Comparison of ENCODE assay signal across 25 cellular contexts in genomic region chr10:74094231-74094630, GRCh38. TPM values are rescaled to one million over a fixed set of nuclear protein-coding genes. Genes with fewer than 3 reads are reported as not detected.
DNase-seq lines count a peak whose midpoint lies in the region; ATAC-seq, FAIRE-seq and TF ChIP-seq lines count a peak whose summit lies in the region.
"Had no signal": no experiment of that assay in that cellular context is flagged by ENCODE, and none has a peak within 500 bp of the region (broad histone marks: within the 10 kb centered on the region; RNA-seq: fewer than 3 reads in every experiment).

No MANE protein-coding gene starts in this region.

- no peak overlapping the region for H3K14ac ChIP-seq in mesenchymal stem cell (ENCODE audit: low read length in 2 of 2)

- H3K4me1 ChIP-seq in mammary epithelial cell (ENCODE audit: insufficient read depth, low read length), result peaks cover 4% of the 10 kb centered on the region
- peaks cover 3% of the 10 kb centered on the region for H3K4me1 ChIP-seq in mesenchymal stem cell (ENCODE audit: control insufficient read depth, insufficient read depth, low read depth, low read length)
- peaks cover 0 to 5% (median 0%) of the 10 kb centered on the region in 9 donors for H3K4me1 ChIP-seq in heart right ventricle

- H3K27me3 Mint-ChIP-seq in MCF 10A (ENCODE audit: insufficient read depth, unreplicated experiment), result no peaks in the 10 kb centered on the region
- H3K27me3 Mint-ChIP-seq in activated T-helper 17 cell treated with anti-CD3 and anti-CD28 coated beads, Interleukin-2, amount 50 U/mL, for 72 hours, result no peaks in the 10 kb centered on the region
- H3K27me3 Mint-ChIP-seq in stimulated activated naive B cell treated with anti-CD40 and anti-IgM and Interleukin-4, amounts not matched to agents 10 μg/mL and 1 μg/mL and 100 μg/mL, for 72 hours, result no peaks in the 10 kb centered on the region

- in situ Hi-C loops in mammary epithelial cell (cut with MboI; ENCODE audit: low sequenced_read_pairs in 2 of 2), result loop anchor here in 1 of 2 donors (25.0 kb wide), 1 partner anchor 207 kb away; no protein-coding TSS in a partner anchor

- dilution Hi-C loops in mammary epithelial cell (cut with HindIII; ENCODE audit: low sequenced_read_pairs), result no loop called here

- no peak overlapping the region for H4K91ac ChIP-seq in mesenchymal stem cell (ENCODE audit: low read length)

- H2BK15ac ChIP-seq in mesenchymal stem cell (ENCODE audit: low read depth, poor library complexity, severe bottlenecking), result no peak overlapping the region

- H3K4me2 ChIP-seq in mammary epithelial cell (ENCODE audit: insufficient read depth, low read depth, low read length), result no peak overlapping the region
- no peak overlapping the region for H3K4me2 ChIP-seq in mesenchymal stem cell (ENCODE audit: low read length, poor library complexity, severe bottlenecking)
- H3K4me2 ChIP-seq: BLaER1 treated with 17β-estradiol and CSF1 and Interleukin-3, amounts not matched to agents 10 nM and 100 nM; SK-N-SH had no signal

- H3K27ac ChIP-seq in mammary epithelial cell (ENCODE audit: insufficient read depth, low read depth, low read length), result no peak overlapping the region
- H3K27ac ChIP-seq in mesenchymal stem cell (ENCODE audit: low read length, poor library complexity, severe bottlenecking), result no peak overlapping the region
- no peak overlapping the region for H3K27ac ChIP-seq in heart right ventricle
- H3K27ac ChIP-seq: BLaER1 treated with 17β-estradiol and CSF1 and Interleukin-3, amounts not matched to agents 10 nM and 100 nM had no signal

- H3K36me3 Mint-ChIP-seq in MCF 10A (ENCODE audit: insufficient read depth, unreplicated experiment), result peaks cover 97% of the 10 kb centered on the region
- H3K36me3 Mint-ChIP-seq in activated T-helper 17 cell treated with anti-CD3 and anti-CD28 coated beads, Interleukin-2, amount 50 U/mL, for 72 hours (ENCODE audit: low read depth), result peaks cover 90% of the 10 kb centered on the region
- peaks cover 59 to 81% of the 10 kb centered on the region in 2 donors for H3K36me3 Mint-ChIP-seq in stimulated activated naive B cell treated with anti-CD40 and anti-IgM and Interleukin-4, amounts not matched to agents 10 μg/mL and 1 μg/mL and 100 μg/mL, for 72 hours

- H3K79me2 ChIP-seq in mammary epithelial cell (ENCODE audit: insufficient read depth, low read length), result peaks cover 3% of the 10 kb centered on the region

- POLR2A ChIA-PET in MCF 10A (lab: Yijun Ruan, JAX), result interaction anchor here (0.5 kb wide), 1 partner anchor 308 kb away, joined by 3 read pairs; no protein-coding TSS in a partner anchor

- no TSS peak for BruUV-seq in MCF 10A (replicated peaks; lab: Mats Ljungman, UMichigan)
- no TSS peak for BruUV-seq in mammary epithelial cell (replicated peaks; lab: Mats Ljungman, UMichigan)

- no peak overlapping the region for H2BK5ac ChIP-seq in mesenchymal stem cell (ENCODE audit: low read depth, low read length, poor library complexity, severe bottlenecking)

- no peaks in the 10 kb centered on the region for H3K27me3 ChIP-seq in mammary epithelial cell (ENCODE audit: insufficient read depth, low read length)
- no peaks in the 10 kb centered on the region for H3K27me3 ChIP-seq in mesenchymal stem cell (ENCODE audit: control insufficient read depth in 1 of 2, insufficient read depth in 1 of 2, low read length in 2 of 2)
- H3K27me3 ChIP-seq in heart right ventricle, result no peaks in the 10 kb centered on the region
- H3K27me3 ChIP-seq: BLaER1 treated with 17β-estradiol and CSF1 and Interleukin-3, amounts not matched to agents 10 nM and 100 nM; MG63 had no signal

- H2BK12ac ChIP-seq in mesenchymal stem cell (ENCODE audit: low read length in 2 of 2), result no peak overlapping the region

- FAIRE-seq in urothelium cell line (lab: Jason Lieb, UNC), result no peak
- FAIRE-seq: GM12878 had no signal

- H3K27ac Mint-ChIP-seq in MCF 10A (ENCODE audit: low read depth, unreplicated experiment), result peak overlapping the region; percentile 11
- H3K27ac Mint-ChIP-seq in activated T-helper 17 cell treated with anti-CD3 and anti-CD28 coated beads, Interleukin-2, amount 50 U/mL, for 72 hours, result peak overlapping the region; percentile 58
- H3K27ac Mint-ChIP-seq in stimulated activated naive B cell treated with anti-CD40 and anti-IgM and Interleukin-4, amounts not matched to agents 10 μg/mL and 1 μg/mL and 100 μg/mL, for 72 hours, result peak overlapping the region; percentile 85
- H3K27ac Mint-ChIP-seq: CD8-positive, alpha-beta T cell had no signal

- H2AK5ac ChIP-seq in mesenchymal stem cell (ENCODE audit: low read length, severe bottlenecking), result no peak overlapping the region

- no peaks in the 10 kb centered on the region for H4K20me1 ChIP-seq in mammary epithelial cell (ENCODE audit: insufficient read depth, low read length)

- H3K36me3 ChIP-seq in mammary epithelial cell (ENCODE audit: insufficient read depth, low read length) (peaks cover 47% of the 10 kb centered on the region), mesenchymal stem cell (ENCODE audit: control insufficient read depth in 1 of 2, insufficient read depth in 2 of 2, low read depth in 1 of 2, low read length in 2 of 2) (peaks cover 38 to 95% of the 10 kb centered on the region in 2 experiments), heart right ventricle (peaks cover 0 to 100% (median 83%) of the 10 kb centered on the region in 9 donors)

- no peaks in the 10 kb centered on the region for H3K9me3 Mint-ChIP-seq in MCF 10A (ENCODE audit: unreplicated experiment)
- no peaks in the 10 kb centered on the region for H3K9me3 Mint-ChIP-seq in activated T-helper 17 cell treated with anti-CD3 and anti-CD28 coated beads, Interleukin-2, amount 50 U/mL, for 72 hours
- peaks cover 0 to 2% of the 10 kb centered on the region in 2 donors for H3K9me3 Mint-ChIP-seq in stimulated activated naive B cell treated with anti-CD40 and anti-IgM and Interleukin-4, amounts not matched to agents 10 μg/mL and 1 μg/mL and 100 μg/mL, for 72 hours
- H3K9me3 Mint-ChIP-seq: CD8-positive, alpha-beta T cell had no signal

- H3K4me3 ChIP-seq in mammary epithelial cell (replicated peaks in 1 of 3; ENCODE audit: insufficient read depth in 1 of 3, low read depth in 2 of 3, low read length in 3 of 3) (no peak overlapping the region), mesenchymal stem cell (ENCODE audit: insufficient read depth in 1 of 2, low read depth in 1 of 2, low read length in 2 of 2) (no peak overlapping the region), heart right ventricle (no peak overlapping the region)
- H3K4me3 ChIP-seq: BLaER1 treated with 17β-estradiol and CSF1 and Interleukin-3, amounts not matched to agents 10 nM and 100 nM; GM12878; MG63 had no signal

- CTCF ChIA-PET in MCF 10A (lab: Yijun Ruan, JAX) (interaction anchor here (0.6 to 2.4 kb wide), 4 partner anchors 9 to 1006 kb away, joined by 3 to 12 read pairs (median 5); no protein-coding TSS in a partner anchor), mammary epithelial cell (lab: Charles Lee; ENCODE audit: low non-redundant PET) (no interaction called here)

- H3K79me1 ChIP-seq in mesenchymal stem cell (replicated peaks; ENCODE audit: low read length, poor library complexity, severe bottlenecking), result peaks cover 19% of the 10 kb centered on the region

- H4K8ac ChIP-seq in mesenchymal stem cell (ENCODE audit: low read length), result peak overlapping the region; percentile 20

- H3K23ac ChIP-seq in mesenchymal stem cell (ENCODE audit: low read length in 2 of 2), result no peak overlapping the region

- H3K4me1 Mint-ChIP-seq in MCF 10A (ENCODE audit: insufficient read depth, unreplicated experiment), result no peaks in the 10 kb centered on the region
- peaks cover 4% of the 10 kb centered on the region for H3K4me1 Mint-ChIP-seq in activated T-helper 17 cell treated with anti-CD3 and anti-CD28 coated beads, Interleukin-2, amount 50 U/mL, for 72 hours
- H3K4me1 Mint-ChIP-seq in stimulated activated naive B cell treated with anti-CD40 and anti-IgM and Interleukin-4, amounts not matched to agents 10 μg/mL and 1 μg/mL and 100 μg/mL, for 72 hours, result peaks cover 26 to 30% of the 10 kb centered on the region in 2 donors

- H3K4me3 Mint-ChIP-seq in MCF 10A (ENCODE audit: unreplicated experiment), result no peak overlapping the region
- H3K4me3 Mint-ChIP-seq in activated T-helper 17 cell treated with anti-CD3 and anti-CD28 coated beads, Interleukin-2, amount 50 U/mL, for 72 hours, result no peak overlapping the region
- no peak overlapping the region for H3K4me3 Mint-ChIP-seq in stimulated activated naive B cell treated with anti-CD40 and anti-IgM and Interleukin-4, amounts not matched to agents 10 μg/mL and 1 μg/mL and 100 μg/mL, for 72 hours
- H3K4me3 Mint-ChIP-seq: CD8-positive, alpha-beta T cell had no signal

- intact Hi-C loops in MCF 10A (cut with micrococcal nuclease) (no loop called here), mammary epithelial cell (cut with micrococcal nuclease) (no loop called here), heart right ventricle (cut with DNase I) (no loop called here)

- H2BK120ac ChIP-seq in mesenchymal stem cell (ENCODE audit: low read depth, low read length), result no peak overlapping the region

- no peaks in the 10 kb centered on the region for H3K9me3 ChIP-seq in mammary epithelial cell (replicated peaks; ENCODE audit: insufficient read depth, low read length)
- no peaks in the 10 kb centered on the region for H3K9me3 ChIP-seq in mesenchymal stem cell (ENCODE audit: control insufficient read depth, low read length)
- H3K9me3 ChIP-seq in heart right ventricle, result no peaks in the 10 kb centered on the region
- H3K9me3 ChIP-seq: BLaER1 treated with 17β-estradiol and CSF1 and Interleukin-3, amounts not matched to agents 10 nM and 100 nM; MG63; SK-N-SH had no signal

- 72% methylated on average over 7 of the region's 7 CpGs for WGBS in mammary epithelial cell (ENCODE audit: low coverage, missing lambda C conversion rate)
- WGBS in mesenchymal stem cell, result 97% methylated on average over 7 of the region's 7 CpGs
- 92 to 96% methylated on average over 7 of the region's 7 CpGs for WGBS in heart right ventricle, 2 donors

- DNase-seq in MCF 10A (ENCODE audit: unreplicated experiment), result no peak
- DNase-seq in mammary epithelial cell, result no peak
- no peak for DNase-seq in mesenchymal stem cell
- no peak for DNase-seq in stimulated activated naive B cell treated with anti-CD40 and anti-IgM and Interleukin-4, amounts not matched to agents 10 μg/mL and 1 μg/mL and 100 μg/mL, for 72 hours
- DNase-seq in heart right ventricle, result no peak
- DNase-seq in urothelium cell line (ENCODE audit: low spot score), result no peak
- DNase-seq: 8988T; CD8-positive, alpha-beta T cell; DND-41; HCEC 1CT; Kasumi-1; MG63; NCI-H1436; NCI-H2029 treated with DMSO at 0.1 percent for 48 hours; NCI-H2171; NCI-H345; NCI-H524 treated with DMSO at 0.1 percent for 48 hours; NCI-H82; SIG-M5; SK-N-SH had no signal

- H3K9ac ChIP-seq in mammary epithelial cell (ENCODE audit: insufficient read depth, low read length), result no peak overlapping the region
- no peak overlapping the region for H3K9ac ChIP-seq in mesenchymal stem cell (ENCODE audit: low read length)
- H3K9ac ChIP-seq: BLaER1 treated with 17β-estradiol and CSF1 and Interleukin-3, amounts not matched to agents 10 nM and 100 nM; SK-N-SH had no signal

- no peak overlapping the region for H2AFZ ChIP-seq in mammary epithelial cell (ENCODE audit: low read depth, low read length)
- no peak overlapping the region for H2AFZ ChIP-seq in mesenchymal stem cell (ENCODE audit: low read depth, low read length)

- no peak overlapping the region for H3K4ac ChIP-seq in mesenchymal stem cell (ENCODE audit: low read depth in 1 of 2, low read length in 2 of 2)

- no peak for ATAC-seq in activated T-helper 17 cell treated with anti-CD3 and anti-CD28 coated beads, Interleukin-2, amount 50 U/mL, for 72 hours (replicated peaks)
- ATAC-seq in stimulated activated naive B cell treated with anti-CD40 and anti-IgM and Interleukin-4, amounts not matched to agents 10 μg/mL and 1 μg/mL and 100 μg/mL, for 72 hours (replicated peaks), result no peak
- ATAC-seq in HG02610 (IDR thresholded peaks at IDR 0.05; ENCODE audit: unreplicated experiment), result no peak
- no peak for ATAC-seq in heart right ventricle
- ATAC-seq: CD8-positive, alpha-beta T cell; GM12878; Panc1 had no signal

- H3K18ac ChIP-seq in mesenchymal stem cell (ENCODE audit: low read depth in 1 of 2, low read length in 2 of 2), result no peak overlapping the region

- TF ChIP-seq CTCF in MCF 10A (IDR thresholded peaks at IDR 0.05; ENCODE audit: unreplicated experiment) (no peak), mammary epithelial cell (conservative IDR thresholded peaks at IDR 0.05 in 1 of 2, IDR thresholded peaks at IDR 0.05 in 1 of 2; ENCODE audit: extremely low read depth in 1 of 2, insufficient read depth in 1 of 2, low read depth in 1 of 2, low read length in 2 of 2) (no peak), heart right ventricle (IDR thresholded peaks at IDR 0.05) (no peak)

RNA-seq across cellular contexts. Expression of gene AP3M1, which starts 56.4 kb away (rescaled TPM):
- 31.2 and 35.0 TPM in 2 replicates for total RNA-seq in MCF 10A (2022)
- 10 to 100 TPM; 30.2 to 34.3 TPM for total RNA-seq in mammary epithelial cell
- polyA plus RNA-seq in mammary epithelial cell, result 23.8 TPM
- polyA minus RNA-seq in mammary epithelial cell, result 22.9 TPM
- total RNA-seq in activated T-helper 17 cell treated with anti-CD3 and anti-CD28 coated beads, Interleukin-2, amount 50 U/mL, for 72 hours, result 10 to 100 TPM; 32.5 to 55.0 TPM
- 33.0 TPM for polyA plus RNA-seq in mesenchymal stem cell (2013, experiment 1 of 2)
- 33.7 TPM for polyA plus RNA-seq in mesenchymal stem cell (2013, experiment 2 of 2)
- 10 to 100 TPM; 23.8 to 33.2 (median 28.5) TPM for total RNA-seq in heart right ventricle
- polyA plus RNA-seq in heart right ventricle, result 10 to 100 TPM in 1 of 2 donors, 1 to 10 TPM in 1; 6.6 to 14.7 TPM

RNA-seq across cellular contexts. Expression of gene ADK, which starts 56.8 kb away (rescaled TPM):
- 96.6 and 98.6 TPM in 2 replicates for total RNA-seq in MCF 10A (2022)
- 100 to 1,000 TPM in 1 of 2 donors, 10 to 100 TPM in 1; 87.9 to 120 TPM for total RNA-seq in mammary epithelial cell
- 68.7 TPM for polyA plus RNA-seq in mammary epithelial cell
- 39.9 TPM for polyA minus RNA-seq in mammary epithelial cell
- total RNA-seq in activated T-helper 17 cell treated with anti-CD3 and anti-CD28 coated beads, Interleukin-2, amount 50 U/mL, for 72 hours, result 10 to 100 TPM; 51.4 to 72.1 TPM
- polyA plus RNA-seq in mesenchymal stem cell (2013, experiment 1 of 2), result 24.2 TPM
- polyA plus RNA-seq in mesenchymal stem cell (2013, experiment 2 of 2), result 24.9 TPM
- total RNA-seq in heart right ventricle, result 10 to 100 TPM; 25.5 to 50.0 (median 40.1) TPM
- 10 to 100 TPM; 13.0 to 38.8 TPM for polyA plus RNA-seq in heart right ventricle

Comparison
In these comparisons a context has a peak if more than half of its experiments do, and no peak if none do; other contexts are left out.
1. H3K27ac Mint-ChIP-seq: peak in every context shown above with its lines; median percentile 85 in stimulated activated naive B cell treated with anti-CD40 and anti-IgM and Interleukin-4, amounts not matched to agents 10 μg/mL and 1 μg/mL and 100 μg/mL, for 72 hours; 58 in activated T-helper 17 cell treated with anti-CD3 and anti-CD28 coated beads, Interleukin-2, amount 50 U/mL, for 72 hours; 11 in MCF 10A.